ENCODE assay signal across 21 cellular contexts in the genomic region with DNA sequence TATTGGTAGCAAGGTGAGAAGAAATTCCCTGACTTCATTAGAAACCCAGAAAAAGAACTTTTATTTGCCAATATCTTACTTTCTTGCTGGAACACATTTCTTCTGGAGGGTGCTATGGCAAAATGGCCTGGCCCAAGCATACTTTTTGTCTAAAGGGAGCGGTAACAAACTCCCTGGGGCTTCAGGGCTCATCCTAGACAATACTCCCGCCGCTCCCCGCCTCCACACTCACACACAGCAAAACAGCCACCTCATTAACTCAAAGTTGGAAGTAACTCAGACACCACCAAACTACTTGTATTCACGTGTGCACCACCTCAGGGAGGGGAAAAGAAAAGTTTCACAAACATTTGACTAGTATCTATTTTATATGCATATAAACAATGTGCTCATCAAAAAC.
DNase-seq lines count a peak whose midpoint lies in the region; FAIRE-seq and TF ChIP-seq lines count a peak whose summit lies in the region.
"Had no signal": no experiment of that assay in that cellular context is flagged by ENCODE, and none has a peak within 500 bp of the region (broad histone marks: within the 10 kb centered on the region; RNA-seq: fewer than 3 reads in every experiment).

No MANE protein-coding gene starts in this region.

- H3K36me3 ChIP-seq in HUES48 (ENCODE audit: control insufficient read depth, insufficient read depth, low read length) (no peaks in the 10 kb centered on the region), H1 (ENCODE audit: control insufficient read depth in 2 of 4, insufficient read depth in 4 of 4, low read length in 3 of 4) (no peaks in the 10 kb centered on the region), Karpas-422 (ENCODE audit: insufficient read depth, low read length) (no peaks in the 10 kb centered on the region)
- H3K36me3 ChIP-seq: BE2C; BLaER1 treated with 17β-estradiol and CSF1 and Interleukin-3, amounts not matched to agents 10 nM and 100 nM; HAP-1 had no signal

- H4K20me1 ChIP-seq in H1 (replicated peaks in 1 of 2; ENCODE audit: control insufficient read depth in 1 of 2, insufficient read depth in 2 of 2, low read length in 2 of 2) (no peaks in the 10 kb centered on the region), Karpas-422 (ENCODE audit: insufficient read depth, low read depth, low read length) (no peaks in the 10 kb centered on the region)

- H3K4me3 Mint-ChIP-seq in CD14-positive monocyte: no peak overlapping the region
- H3K4me3 Mint-ChIP-seq: CD4-positive, alpha-beta memory T cell; HFFc6 had no signal

- DNase-seq in ELF-1 (ENCODE audit: low read depth, low spot score) (peak; percentile 49), H1 (ENCODE audit: low read depth in 1 of 2, low spot score in 2 of 2) (no peak), iPS-NIHi7 (ENCODE audit: extremely low spot score) (peak; percentile 31), DMS153 (lab: John Stamatoyannopoulos, UW) (no peak), CD14-positive monocyte (ENCODE audit: low spot score) (no peak), mucosa of gallbladder (ENCODE audit: low spot score) (no peak), Karpas-422 (no peak)
- DNase-seq: BE2C; Caco-2; CD4-positive, alpha-beta memory T cell; DMS79; EL; GF-D8; HFFc6 had no signal

- no peak for FAIRE-seq in H1 (lab: Jason Lieb, UNC)
- FAIRE-seq: A204.1, GM12891, GM18507 had no signal

- H3K4me2 ChIP-seq in H1 (ENCODE audit: insufficient read depth in 1 of 2, low read depth in 2 of 2, low read length in 2 of 2) (peak overlapping the region; percentile 6 to 51; a peak in 3 of 4 replicates), Karpas-422 (ENCODE audit: low read depth, low read length, poor library complexity, severe bottlenecking) (no peak overlapping the region)
- H3K4me2 ChIP-seq: BLaER1 treated with 17β-estradiol and CSF1 and Interleukin-3, amounts not matched to agents 10 nM and 100 nM had no signal

- H3K79me1 ChIP-seq in H1 (ENCODE audit: low read depth, low read length): no peaks in the 10 kb centered on the region

- peaks cover 26% of the 10 kb centered on the region for H3K4me1 ChIP-seq in HUES48 (ENCODE audit: control insufficient read depth, insufficient read depth, low read length)
- peaks cover 0 to 7% (median under 1%) of the 10 kb centered on the region in 4 experiments; a peak in 1 of 7 replicates for H3K4me1 ChIP-seq in H1 (replicated peaks in 1 of 4; ENCODE audit: control insufficient read depth in 3 of 4, insufficient read depth in 4 of 4, low read length in 3 of 4)
- H3K4me1 ChIP-seq in Karpas-422 (ENCODE audit: low read length): no peaks in the 10 kb centered on the region
- H3K4me1 ChIP-seq: BE2C; BLaER1 treated with 17β-estradiol and CSF1 and Interleukin-3, amounts not matched to agents 10 nM and 100 nM; Caco-2; HAP-1 had no signal

- no peaks in the 10 kb centered on the region for H3K23me2 ChIP-seq in H1 (ENCODE audit: low read depth, low read length)

- H3K27me3 ChIP-seq in HUES48 (ENCODE audit: control insufficient read depth, insufficient read depth, low read length): peaks cover 3% of the 10 kb centered on the region
- no peaks in the 10 kb centered on the region for H3K27me3 ChIP-seq in H1 (replicated peaks in 1 of 4; ENCODE audit: control insufficient read depth in 3 of 4, extremely low read depth in 1 of 4, insufficient read depth in 3 of 4, low read length in 3 of 4)
- no peaks in the 10 kb centered on the region for H3K27me3 ChIP-seq in Karpas-422 (ENCODE audit: low read length)
- H3K27me3 ChIP-seq: BE2C had no signal

- no peak overlapping the region for H3K27ac Mint-ChIP-seq in CD14-positive monocyte
- H3K27ac Mint-ChIP-seq: CD4-positive, alpha-beta memory T cell; HFFc6 had no signal

- no peak overlapping the region for H2BK12ac ChIP-seq in H1 (ENCODE audit: low read depth, low read length)

- H2AFZ ChIP-seq in H1 (ENCODE audit: low read length) (no peak overlapping the region), Karpas-422 (ENCODE audit: low read length) (no peak overlapping the region)

- peaks cover 0 to 3% (median 0%) of the 10 kb centered on the region in 7 donors for H3K9me3 Mint-ChIP-seq in CD14-positive monocyte
- H3K9me3 Mint-ChIP-seq: HFFc6 had no signal

- no peak for TF ChIP-seq RAD21 in H1 (IDR thresholded peaks at IDR 0.05 in 1 of 2, conservative IDR thresholded peaks at IDR 0.05 in 1 of 2; ENCODE audit: low read depth in 2 of 2, low read length in 2 of 2)

- POLR2A ChIA-PET in H1 (lab: Charles Lee; ENCODE audit: partially characterized antibody): no interaction called here

- no peaks in the 10 kb centered on the region for H3K9me2 ChIP-seq in Karpas-422 (replicated peaks; ENCODE audit: insufficient read depth, low read length)

- H4K5ac ChIP-seq in H1 (ENCODE audit: insufficient read length, low read depth, low read length): no peak overlapping the region

- H3K27me3 Mint-ChIP-seq in CD14-positive monocyte (ENCODE audit: low read depth in 3 of 3): peaks cover 0 to 11% (median 2%) of the 10 kb centered on the region in 3 donors

- no peak overlapping the region for H3K4ac ChIP-seq in H1 (replicated peaks; ENCODE audit: insufficient read length, low read depth, low read length)

- no peak overlapping the region for H3K14ac ChIP-seq in H1 (ENCODE audit: insufficient read length)

- H3K18ac ChIP-seq in H1 (ENCODE audit: extremely low read depth, low read length): no peak overlapping the region; the same call in 1 of the 2 replicates

- CTCF ChIA-PET in H1 (lab: Charles Lee; ENCODE audit: partially characterized antibody): no interaction called here

- H3K9ac ChIP-seq in HUES48 (ENCODE audit: low read depth, low read length) (no peak overlapping the region), H1 (replicated peaks in 1 of 4; ENCODE audit: extremely low read depth in 1 of 4, low read depth in 3 of 4, low read length in 3 of 4) (no peak overlapping the region), Karpas-422 (ENCODE audit: low read length) (no peak overlapping the region)
- H3K9ac ChIP-seq: BLaER1 treated with 17β-estradiol and CSF1 and Interleukin-3, amounts not matched to agents 10 nM and 100 nM had no signal

- H2BK20ac ChIP-seq in H1 (ENCODE audit: low read length): no peak overlapping the region

- H3K4me3 ChIP-seq in HUES48 (ENCODE audit: low read depth, low read length): peak overlapping the region; percentile 31
- H3K4me3 ChIP-seq in H1 (ENCODE audit: extremely low read depth in 1 of 4, insufficient read depth in 2 of 4, low read depth in 3 of 4, low read length in 4 of 4): no peak overlapping the region
- H3K4me3 ChIP-seq in Karpas-422 (ENCODE audit: low read length): no peak overlapping the region
- H3K4me3 ChIP-seq: BLaER1 treated with 17β-estradiol and CSF1 and Interleukin-3, amounts not matched to agents 10 nM and 100 nM; HAP-1 had no signal

- no peak overlapping the region for H2BK120ac ChIP-seq in H1 (replicated peaks; ENCODE audit: low read depth, low read length)

- no peak overlapping the region for H3K23ac ChIP-seq in H1 (ENCODE audit: insufficient read length)

- H3K4me1 Mint-ChIP-seq in CD14-positive monocyte: no peaks in the 10 kb centered on the region
- H3K4me1 Mint-ChIP-seq: CD4-positive, alpha-beta memory T cell had no signal

- no peak overlapping the region for H2BK15ac ChIP-seq in H1 (ENCODE audit: low read length)

- H2BK5ac ChIP-seq in H1 (ENCODE audit: low read depth, low read length): no peak overlapping the region

- H3K9me3 ChIP-seq in HUES48 (ENCODE audit: control insufficient read depth, insufficient read depth, low read length) (no peaks in the 10 kb centered on the region), H1 (ENCODE audit: insufficient read depth in 2 of 2, low read depth in 1 of 2, low read length in 1 of 2) (no peaks in the 10 kb centered on the region), Karpas-422 (ENCODE audit: low read length) (no peaks in the 10 kb centered on the region)
- H3K9me3 ChIP-seq: BE2C; BLaER1 treated with 17β-estradiol and CSF1 and Interleukin-3, amounts not matched to agents 10 nM and 100 nM; Caco-2; HAP-1 had no signal

- H3K27ac ChIP-seq in HUES48 (ENCODE audit: low read depth, low read length) (peak overlapping the region; percentile 11), H1 (ENCODE audit: low read depth, low read length) (no peak overlapping the region), Karpas-422 (ENCODE audit: low read length) (no peak overlapping the region)
- H3K27ac ChIP-seq: 22Rv1; BLaER1 treated with 17β-estradiol and CSF1 and Interleukin-3, amounts not matched to agents 10 nM and 100 nM had no signal

- WGBS in H1 (ENCODE audit: extremely low coverage in 1 of 2, insufficient coverage in 1 of 2, insufficient read length in 1 of 2, insufficient replicate concordance in 2 of 2, low coverage in 1 of 2, low lambda C conversion rate in 2 of 2, missing lambda C conversion rate in 1 of 2), 2 experiments: 39% methylated on average over 5 of the region's 5 CpGs; no CpG with 5 or more reads in 1 of the 2 experiments

- H3K79me2 ChIP-seq in H1 (ENCODE audit: control insufficient read depth in 1 of 2, insufficient read depth in 2 of 2, low read length in 2 of 2): no peaks in the 10 kb centered on the region
- no peaks in the 10 kb centered on the region for H3K79me2 ChIP-seq in Karpas-422 (ENCODE audit: low read length)

- no peak overlapping the region for H4K91ac ChIP-seq in H1 (replicated peaks; ENCODE audit: insufficient read length, low read length)

- no peak overlapping the region for H4K8ac ChIP-seq in H1 (ENCODE audit: extremely low read depth, insufficient read depth, low read length)

- TF ChIP-seq EP300 in H1 (IDR thresholded peaks at IDR 0.05; ENCODE audit: borderline replicate concordance in 1 of 2, low read depth in 2 of 2, low read length in 2 of 2): no peak

- no peak for TF ChIP-seq CTCF in H1 (IDR thresholded peaks at IDR 0.05; ENCODE audit: control extremely low read depth in 1 of 3, insufficient read depth in 1 of 3, low read depth in 1 of 3, low read length in 3 of 3)
- no peak for TF ChIP-seq CTCF in CD14-positive monocyte (IDR thresholded peaks at IDR 0.05)

- H2AK5ac ChIP-seq in H1 (ENCODE audit: low read depth, low read length): no peak overlapping the region

- intact Hi-C loops in CD14-positive monocyte (cut with micrococcal nuclease): no loop called here

- H3K36me3 Mint-ChIP-seq in CD14-positive monocyte: no peaks in the 10 kb centered on the region
- H3K36me3 Mint-ChIP-seq: CD4-positive, alpha-beta memory T cell had no signal

- no peak for TF ChIP-seq POLR2A in H1 (IDR thresholded peaks at IDR 0.05; ENCODE audit: control extremely low read depth in 1 of 2, low read depth in 2 of 2, low read length in 2 of 2)

- H3K56ac ChIP-seq in H1 (replicated peaks; ENCODE audit: insufficient read length, low read depth, low read length): no peak overlapping the region

TF ChIP-seq in H1, 55 proteins besides CTCF, POLR2A, EP300 and RAD21:
- TF ChIP-seq PHF8 (conservative IDR thresholded peaks at IDR 0.05; ENCODE audit: low read depth, low read length): no peak
- TF ChIP-seq JUND (IDR thresholded peaks at IDR 0.05; ENCODE audit: low read length): no peak

Comparison
In these comparisons a context has a peak if more than half of its experiments do, and no peak if none do; other contexts are left out.
1. DNase-seq: peak in ELF-1 (single experiment) and iPS-NIHi7 (single experiment); none in H1 (0 of 2), DMS153 (single experiment), CD14-positive monocyte (single experiment), mucosa of gallbladder (single experiment) and Karpas-422 (single experiment).